Comparison of ENCODE assay signal across 7 cellular contexts in genomic region chr17:14302421-14303099, GRCh38. TPM values are rescaled to one million over a fixed set of nuclear protein-coding genes. Genes with fewer than 3 reads are reported as not detected.
DNase-seq lines count a peak whose midpoint lies in the region; ATAC-seq and TF ChIP-seq lines count a peak whose summit lies in the region.

No MANE protein-coding gene starts in this region.

- H3K4me3 ChIP-seq in endodermal cell (ENCODE audit: low read length) = peak overlapping the region; percentile 92
- peak overlapping the region; percentile 70 for H3K4me3 ChIP-seq in mesodermal cell (ENCODE audit: extremely low read depth, insufficient read depth, low read length, poor library complexity, severe bottlenecking)

- H3K27me3 Mint-ChIP-seq in endodermal cell (ENCODE audit: insufficient read depth) = peaks cover 78% of the 10 kb centered on the region

- H3K9me3 ChIP-seq in endodermal cell (ENCODE audit: control insufficient read depth, low read length) (no peaks in the 10 kb centered on the region), mesodermal cell (ENCODE audit: control insufficient read depth, low read length) (no peaks in the 10 kb centered on the region)

- peak; percentile 71 for ATAC-seq in HG02678 (IDR thresholded peaks at IDR 0.05; ENCODE audit: unreplicated experiment)

- H3K27me3 ChIP-seq in endodermal cell (ENCODE audit: control insufficient read depth, insufficient read depth, low read length, poor library complexity, severe bottlenecking) = peaks cover 48% of the 10 kb centered on the region

- H3K27ac Mint-ChIP-seq in endodermal cell = no peak overlapping the region

- DNase-seq in GM13977 (ENCODE audit: low spot score) (peak; percentile 89), NCI-H526 treated with DMSO at 0.1 percent for 48 hours (lab: John Stamatoyannopoulos, UW) (peak; percentile 35), endodermal cell (peak; percentile 96)
- DNase-seq in activated CD8-positive, alpha-beta memory T cell treated with anti-CD3 and anti-CD28 coated beads for 4 hours (ENCODE audit: low read depth in 2 of 2) = peak; percentile 60 to 69
- DNase-seq in stimulated activated CD8-positive, alpha-beta memory T cell treated with anti-CD3 and anti-CD28 coated beads, Interleukin-15, amount 100 ng/mL, for 24 hours (ENCODE audit: low read depth) = peak; percentile 70

- H3K36me3 Mint-ChIP-seq in endodermal cell (ENCODE audit: low read depth) = no peaks in the 10 kb centered on the region

- H3K27ac ChIP-seq in endodermal cell (ENCODE audit: low read depth, low read length) (no peak overlapping the region), mesodermal cell (ENCODE audit: low read depth, low read length, severe bottlenecking) (no peak overlapping the region)

- no peaks in the 10 kb centered on the region for H3K9me3 Mint-ChIP-seq in endodermal cell

- TF ChIP-seq CTCF in GM13977 (IDR thresholded peaks at IDR 0.05; ENCODE audit: extremely low read depth, insufficient read depth, missing control alignments) (peak; percentile 86), endodermal cell (conservative IDR thresholded peaks at IDR 0.05) (peak; percentile 96)

- peak overlapping the region; percentile 65 for H3K4me3 Mint-ChIP-seq in endodermal cell

- in situ Hi-C loops in GM13977 (cut with MboI; ENCODE audit: low pct_unique_long_range_greater_than_20kb, low sequenced_read_pairs, unreplicated experiment) = loop anchor here (25.0 kb wide), 1 partner anchor 715 kb away; no protein-coding TSS in a partner anchor

- peaks cover 50% of the 10 kb centered on the region for H3K4me1 Mint-ChIP-seq in endodermal cell

- H3K36me3 ChIP-seq in endodermal cell (ENCODE audit: control insufficient read depth, insufficient read depth, low read length) (no peaks in the 10 kb centered on the region), mesodermal cell (ENCODE audit: control insufficient read depth, insufficient read depth, low read length) (no peaks in the 10 kb centered on the region)

- H3K9ac ChIP-seq in endodermal cell (ENCODE audit: extremely low read depth, low read length, poor library complexity, severe bottlenecking) = peak overlapping the region; percentile 47

- H3K4me1 ChIP-seq in endodermal cell (ENCODE audit: control insufficient read depth, insufficient read depth, low read length) (peaks cover 6% of the 10 kb centered on the region), mesodermal cell (ENCODE audit: control insufficient read depth, insufficient read depth, low read length, poor library complexity, severe bottlenecking) (peaks cover 15% of the 10 kb centered on the region)

- WGBS in endodermal cell (ENCODE audit: insufficient coverage in 1 of 2, insufficient read length in 1 of 2), 2 experiments = 0% methylated on average over 27 to 64 of the region's 64 CpGs
- 0% methylated on average over 45 to 46 of the region's 64 CpGs for WGBS in mesodermal cell (ENCODE audit: insufficient coverage in 2 of 2), 2 experiments

RNA-seq across cellular contexts. Expression of gene HS3ST3B1, which starts 1.7 kb away (rescaled TPM):
- 1 to 10 TPM; 5.6 to 6.9 TPM for total RNA-seq in endodermal cell
- 8.7 TPM for polyA plus RNA-seq in endodermal cell (2013, experiment 1 of 2)
- polyA plus RNA-seq in endodermal cell (2013, experiment 2 of 2) = 7.3 TPM
- polyA plus RNA-seq in mesodermal cell (2013, experiment 1 of 2) = 12.2 TPM
- polyA plus RNA-seq in mesodermal cell (2013, experiment 2 of 2) = 9.6 TPM

Comparison
In these comparisons a context has a peak if more than half of its experiments do, and no peak if none do; other contexts are left out.
1. DNase-seq: peak in every context shown above with its lines; median percentile 96 in endodermal cell; 89 in GM13977; 70 in stimulated activated CD8-positive, alpha-beta memory T cell treated with anti-CD3 and anti-CD28 coated beads, Interleukin-15, amount 100 ng/mL, for 24 hours; 64 in activated CD8-positive, alpha-beta memory T cell treated with anti-CD3 and anti-CD28 coated beads for 4 hours; 35 in NCI-H526 treated with DMSO at 0.1 percent for 48 hours.